Comparison of ENCODE assay signal across 1 cellular context in the genomic region with DNA sequence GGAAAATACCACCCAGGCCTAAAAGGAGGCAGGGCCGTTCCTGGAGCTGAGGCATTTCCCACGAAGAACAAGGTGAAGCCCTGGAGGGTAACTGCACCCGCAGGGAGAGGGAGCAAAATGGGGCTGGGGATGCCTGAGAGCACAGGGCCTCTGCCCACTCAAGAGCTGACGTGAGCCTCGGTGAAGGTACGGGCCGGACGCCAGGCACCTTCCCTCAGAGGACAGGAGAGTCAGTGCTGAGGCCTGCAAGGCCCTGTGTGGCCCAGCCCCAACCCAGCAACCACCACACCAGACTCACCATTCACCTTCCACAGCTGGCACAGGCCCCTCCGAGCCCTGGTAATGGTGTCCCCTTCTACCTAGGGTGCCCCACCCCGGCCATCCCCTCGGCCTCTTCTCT.
TF ChIP-seq lines count a peak whose summit lies in the region.

No MANE protein-coding gene starts in this region.

TF ChIP-seq in GM12878, 131 proteins besides CTCF, POLR2A, EP300 and RAD21:
- TF ChIP-seq NRF1 (conservative IDR thresholded peaks at IDR 0.05; ENCODE audit: low read depth, low read length): no peak
- TF ChIP-seq POLR2AphosphoS5 (IDR thresholded peaks at IDR 0.05; ENCODE audit: low read length): 0 out of 2 replicates have a peak, but pooled peaks have one; percentile 27
